Comparison of ENCODE assay signal across 8 cellular contexts in the genomic region with DNA sequence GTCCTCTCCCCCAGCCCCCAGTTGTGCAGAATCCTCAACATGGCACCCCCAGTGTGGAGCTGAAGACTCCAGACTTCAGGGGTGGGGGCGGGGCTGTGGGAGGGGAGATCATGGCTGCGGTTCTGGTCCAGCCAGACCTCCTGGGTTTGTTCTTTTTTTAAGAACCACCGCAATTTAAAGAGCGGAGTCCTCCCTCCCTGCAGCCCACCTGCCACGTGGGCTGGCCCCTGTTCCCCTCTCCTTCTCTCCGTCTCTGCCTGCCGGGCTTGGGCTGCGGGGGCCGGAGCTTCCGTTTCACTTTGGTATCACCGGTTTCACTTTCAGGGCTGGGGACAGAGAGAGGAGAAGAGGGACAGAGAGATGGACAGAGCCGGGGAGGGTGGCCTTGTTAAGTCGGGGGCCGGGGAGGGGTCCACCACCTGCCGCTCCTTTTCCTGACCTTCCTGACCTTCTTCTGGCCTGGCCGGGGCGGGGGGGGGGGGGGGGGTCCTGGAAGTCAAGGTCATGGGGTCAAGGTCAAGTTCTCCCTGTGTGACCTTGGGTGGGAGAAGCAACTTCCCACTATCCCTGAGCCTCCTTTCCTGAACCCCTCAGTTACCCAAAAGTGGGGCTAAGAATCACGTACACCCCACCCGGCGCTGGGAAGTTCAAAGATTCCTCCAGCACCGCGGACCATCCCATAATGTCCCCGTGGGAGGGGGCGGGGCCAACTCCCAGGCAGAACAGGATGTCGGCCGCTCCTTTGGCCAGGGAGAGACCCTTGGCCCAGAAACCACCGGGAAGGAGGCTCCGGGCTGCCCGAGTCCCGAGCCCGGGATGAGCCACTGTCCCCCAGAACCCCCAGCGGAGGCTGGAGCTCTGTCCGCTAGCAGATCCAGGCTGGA. TPM values are rescaled to one million over a fixed set of nuclear protein-coding genes. Genes with fewer than 3 reads are reported as not detected.
DNase-seq lines count a peak whose midpoint lies in the region; ATAC-seq and TF ChIP-seq lines count a peak whose summit lies in the region.

No MANE protein-coding gene starts in this region.

- H3K4me2 ChIP-seq in mammary epithelial cell (ENCODE audit: insufficient read depth, low read depth, low read length): peak overlapping the region; percentile 80
- peak overlapping the region; percentile 63 for H3K4me2 ChIP-seq in mesenchymal stem cell (ENCODE audit: low read length, poor library complexity, severe bottlenecking)

- H2AK5ac ChIP-seq in mesenchymal stem cell (ENCODE audit: low read length, severe bottlenecking): no peak overlapping the region

- no peak overlapping the region for H4K91ac ChIP-seq in mesenchymal stem cell (ENCODE audit: low read length)

- no peaks in the 10 kb centered on the region for H3K79me2 ChIP-seq in mammary epithelial cell (ENCODE audit: insufficient read depth, low read length)

- peak overlapping the region in 1 of 2 experiments; percentile 41 for H3K14ac ChIP-seq in mesenchymal stem cell (ENCODE audit: low read length in 2 of 2)

- H3K9me3 ChIP-seq in mammary epithelial cell (replicated peaks; ENCODE audit: insufficient read depth, low read length): no peaks in the 10 kb centered on the region
- H3K9me3 ChIP-seq in mesenchymal stem cell (ENCODE audit: control insufficient read depth, low read length): no peaks in the 10 kb centered on the region
- H3K9me3 ChIP-seq in thymus (ENCODE audit: control insufficient read depth): no peaks in the 10 kb centered on the region

- DNase-seq in RPMI8226: peak; percentile 79
- DNase-seq in mammary epithelial cell: no peak
- DNase-seq in mesenchymal stem cell: peak; percentile 35
- no peak for DNase-seq in SHP77 treated with DMSO at 0.1 percent for 48 hours (lab: John Stamatoyannopoulos, UW)

- H4K8ac ChIP-seq in mesenchymal stem cell (ENCODE audit: low read length): peak overlapping the region; percentile 92

- no peak for TF ChIP-seq CTCF in mammary epithelial cell (conservative IDR thresholded peaks at IDR 0.05 in 1 of 2, IDR thresholded peaks at IDR 0.05 in 1 of 2; ENCODE audit: extremely low read depth in 1 of 2, insufficient read depth in 1 of 2, low read depth in 1 of 2, low read length in 2 of 2)

- no peak overlapping the region for H3K27ac ChIP-seq in mammary epithelial cell (ENCODE audit: insufficient read depth, low read depth, low read length)
- no peak overlapping the region for H3K27ac ChIP-seq in mesenchymal stem cell (ENCODE audit: low read length, poor library complexity, severe bottlenecking)
- H3K27ac ChIP-seq in thymus (ENCODE audit: low read depth): peak overlapping the region; percentile 74

- peak overlapping the region; percentile 34 to 62 for H3K18ac ChIP-seq in mesenchymal stem cell (ENCODE audit: low read depth in 1 of 2, low read length in 2 of 2)

- intact Hi-C loops in mammary epithelial cell (cut with micrococcal nuclease): no loop called here

- TF ChIP-seq POLR2A in GM18526 (IDR thresholded peaks at IDR 0.05; ENCODE audit: extremely low read depth, insufficient read length): peak; percentile 48

- no peaks in the 10 kb centered on the region for H3K79me1 ChIP-seq in mesenchymal stem cell (replicated peaks; ENCODE audit: low read length, poor library complexity, severe bottlenecking)

- no peak overlapping the region for H3K23ac ChIP-seq in mesenchymal stem cell (ENCODE audit: low read length in 2 of 2)

- H3K4me1 ChIP-seq in mammary epithelial cell (ENCODE audit: insufficient read depth, low read length) (peaks cover 3% of the 10 kb centered on the region), mesenchymal stem cell (ENCODE audit: control insufficient read depth, insufficient read depth, low read depth, low read length) (peaks cover 5% of the 10 kb centered on the region), thymus (ENCODE audit: control insufficient read depth, insufficient read depth, low read length) (peaks cover 8% of the 10 kb centered on the region)

- peak overlapping the region; percentile 6 to 26 for H3K4ac ChIP-seq in mesenchymal stem cell (ENCODE audit: low read depth in 1 of 2, low read length in 2 of 2)

- no peak overlapping the region for H2BK5ac ChIP-seq in mesenchymal stem cell (ENCODE audit: low read depth, low read length, poor library complexity, severe bottlenecking)

- H3K4me3 ChIP-seq in mammary epithelial cell (replicated peaks in 1 of 3; ENCODE audit: insufficient read depth in 1 of 3, low read depth in 2 of 3, low read length in 3 of 3) (peak overlapping the region; percentile 33 to 46 (median 41)), mesenchymal stem cell (ENCODE audit: insufficient read depth in 1 of 2, low read depth in 1 of 2, low read length in 2 of 2) (peak overlapping the region in 1 of 2 experiments; percentile 77), thymus (ENCODE audit: low read length) (peak overlapping the region; percentile 68)

- H3K27me3 ChIP-seq in mammary epithelial cell (ENCODE audit: insufficient read depth, low read length) (no peaks in the 10 kb centered on the region), mesenchymal stem cell (ENCODE audit: control insufficient read depth in 1 of 2, insufficient read depth in 1 of 2, low read length in 2 of 2) (no peaks in the 10 kb centered on the region), thymus (ENCODE audit: control insufficient read depth, insufficient read depth) (no peaks in the 10 kb centered on the region)

- H3K9ac ChIP-seq in mammary epithelial cell (ENCODE audit: insufficient read depth, low read length) (no peak overlapping the region), mesenchymal stem cell (ENCODE audit: low read length) (peak overlapping the region; percentile 82)

- peak overlapping the region; percentile 48 for H2BK15ac ChIP-seq in mesenchymal stem cell (ENCODE audit: low read depth, poor library complexity, severe bottlenecking)

- dilution Hi-C loops in mammary epithelial cell (cut with HindIII; ENCODE audit: low sequenced_read_pairs): no loop called here

- H2AFZ ChIP-seq in mammary epithelial cell (ENCODE audit: low read depth, low read length) (peak overlapping the region; percentile 85), mesenchymal stem cell (ENCODE audit: low read depth, low read length) (peak overlapping the region; percentile 58)

- CTCF ChIA-PET in mammary epithelial cell (lab: Charles Lee; ENCODE audit: low non-redundant PET): no interaction called here

- H3K36me3 ChIP-seq in mammary epithelial cell (ENCODE audit: insufficient read depth, low read length) (no peaks in the 10 kb centered on the region), mesenchymal stem cell (ENCODE audit: control insufficient read depth in 1 of 2, insufficient read depth in 2 of 2, low read depth in 1 of 2, low read length in 2 of 2) (no peaks in the 10 kb centered on the region), thymus (ENCODE audit: control insufficient read depth, insufficient read depth) (no peaks in the 10 kb centered on the region)

- BruUV-seq in mammary epithelial cell (replicated peaks; lab: Mats Ljungman, UMichigan): no TSS peak

- ATAC-seq in GM21515 (IDR thresholded peaks at IDR 0.05; ENCODE audit: unreplicated experiment) (no peak), HG03354 (IDR thresholded peaks at IDR 0.05; ENCODE audit: poor library complexity, severe bottlenecking, unreplicated experiment) (no peak)

- in situ Hi-C loops in mammary epithelial cell (cut with MboI; ENCODE audit: low sequenced_read_pairs in 2 of 2): no loop called here

- H2BK120ac ChIP-seq in mesenchymal stem cell (ENCODE audit: low read depth, low read length): no peak overlapping the region

- H4K20me1 ChIP-seq in mammary epithelial cell (ENCODE audit: insufficient read depth, low read length): no peaks in the 10 kb centered on the region

- 8% methylated on average over 13 of the region's 33 CpGs for WGBS in mammary epithelial cell (ENCODE audit: low coverage, missing lambda C conversion rate)
- 46% methylated on average over 28 of the region's 33 CpGs for WGBS in mesenchymal stem cell
- WGBS in thymus: 26% methylated on average over 33 of the region's 33 CpGs

- H2BK12ac ChIP-seq in mesenchymal stem cell (ENCODE audit: low read length in 2 of 2): peak overlapping the region in 1 of 2 experiments; percentile 42

RNA-seq across cellular contexts. Expression of gene ZBTB7A, which starts 11.3 kb away (rescaled TPM):
- 10 to 100 TPM; 40.8 to 52.9 TPM for total RNA-seq in mammary epithelial cell
- 11.0 TPM for polyA plus RNA-seq in mammary epithelial cell
- 9.2 TPM for polyA minus RNA-seq in mammary epithelial cell
- polyA plus RNA-seq in mesenchymal stem cell (2013, experiment 1 of 2): 27.7 TPM
- polyA plus RNA-seq in mesenchymal stem cell (2013, experiment 2 of 2): 26.9 TPM
- polyA plus RNA-seq in thymus: 9.4 TPM

RNA-seq across cellular contexts. Expression of gene MAP2K2, which starts 45.9 kb away (rescaled TPM):
- 100 to 1,000 TPM; 109 to 163 TPM for total RNA-seq in mammary epithelial cell
- polyA plus RNA-seq in mammary epithelial cell: 112 TPM
- polyA minus RNA-seq in mammary epithelial cell: 91.5 TPM
- 184 TPM for polyA plus RNA-seq in mesenchymal stem cell (2013, experiment 1 of 2)
- 179 TPM for polyA plus RNA-seq in mesenchymal stem cell (2013, experiment 2 of 2)
- 144 TPM for polyA plus RNA-seq in thymus

Comparison
In these comparisons a context has a peak if more than half of its experiments do, and no peak if none do; other contexts are left out.
1. DNase-seq: peak in RPMI8226 (single experiment) and mesenchymal stem cell (single experiment); none in mammary epithelial cell (single experiment) and SHP77 treated with DMSO at 0.1 percent for 48 hours (single experiment).